ENCODE assay signal across 26 cellular contexts in genomic region chr2:204328350-204328749, GRCh38.
"Had no signal": no experiment of that assay in that cellular context is flagged by ENCODE, and none has a peak within 500 bp of the region (broad histone marks: within the 10 kb centered on the region; RNA-seq: fewer than 3 reads in every experiment).

No MANE protein-coding gene starts in this region.

- DNase-seq: natural killer cell; occipital lobe; ovary; psoas muscle; right cardiac atrium; right lobe of liver; sigmoid colon; small intestine; stimulated activated CD4-positive, alpha-beta T cell treated with anti-CD3 and anti-CD28 coated beads, Interleukin-15, amount 100 ng/mL, for 24 hours; stimulated activated CD4-positive, alpha-beta T cell treated with anti-CD3 and anti-CD28 coated beads, Interleukin-2, amount 100 ng/mL, for 24 hours; stimulated activated CD4-positive, alpha-beta T cell treated with anti-CD3 and anti-CD28 coated beads, Interleukin-2, amount 100 ng/mL, for 48 hours; stimulated activated CD4-positive, alpha-beta T cell treated with anti-CD3 and anti-CD28 coated beads, Interleukin-4, amount 100 ng/mL, for 24 hours; stimulated activated naive B cell treated with anti-CD40 and anti-IgM and Interleukin-4, amounts not matched to agents 10 μg/mL and 1 μg/mL and 100 μg/mL, for 72 hours; stimulated activated naive CD4-positive, alpha-beta T cell treated with Interleukin-2 at 50 U/mL for 16 hours; stomach; thyroid gland; trophoblast cell; upper lobe of left lung had no signal

- H3K36me3 ChIP-seq: ovary, right lobe of liver, sigmoid colon, stomach, thoracic aorta, thyroid gland, tibial nerve, upper lobe of left lung, vagina had no signal

- H3K27me3 ChIP-seq: ovary, right lobe of liver, sigmoid colon, stomach, thyroid gland, tibial nerve, upper lobe of left lung, vagina had no signal

- H3K27ac Mint-ChIP-seq: natural killer cell; nephron; progenitor cell of endocrine pancreas; stimulated activated effector memory CD8-positive, alpha-beta T cell treated with anti-CD3 and anti-CD28 coated beads, Interleukin-12 subunit alpha, Interleukin-12 subunit beta, amount 100 ng/mL, for 72 hours; stimulated activated naive B cell treated with anti-CD40 and anti-IgM and Interleukin-4, amounts not matched to agents 10 μg/mL and 1 μg/mL and 100 μg/mL, for 72 hours; stimulated activated naive CD8-positive, alpha-beta T cell treated with anti-CD3 and anti-CD28 coated beads, Interleukin-15, Interleukin-2, amounts not matched to agents 100 ng/mL and 50 ng/mL, for 24 hours had no signal

- H3K4me1 ChIP-seq: psoas muscle, thyroid gland, vagina had no signal

- H3K4me3 Mint-ChIP-seq: natural killer cell; nephron; stimulated activated effector memory CD8-positive, alpha-beta T cell treated with anti-CD3 and anti-CD28 coated beads, Interleukin-12 subunit alpha, Interleukin-12 subunit beta, amount 100 ng/mL, for 72 hours; stimulated activated naive B cell treated with anti-CD40 and anti-IgM and Interleukin-4, amounts not matched to agents 10 μg/mL and 1 μg/mL and 100 μg/mL, for 72 hours; stimulated activated naive CD8-positive, alpha-beta T cell treated with anti-CD3 and anti-CD28 coated beads, Interleukin-15, Interleukin-2, amounts not matched to agents 100 ng/mL and 50 ng/mL, for 24 hours had no signal

- H2AFZ ChIP-seq: parathyroid adenoma had no signal

- ATAC-seq: natural killer cell; psoas muscle; right cardiac atrium; right lobe of liver; stimulated activated effector memory CD8-positive, alpha-beta T cell treated with anti-CD3 and anti-CD28 coated beads, Interleukin-12 subunit alpha, Interleukin-12 subunit beta, amount 100 ng/mL, for 72 hours; stimulated activated naive B cell treated with anti-CD40 and anti-IgM and Interleukin-4, amounts not matched to agents 10 μg/mL and 1 μg/mL and 100 μg/mL, for 72 hours had no signal

- H3K27ac ChIP-seq: ovary, parathyroid adenoma, psoas muscle, right lobe of liver, sigmoid colon, stomach, thoracic aorta, thyroid gland, tibial nerve, upper lobe of left lung, vagina had no signal

- H3K4me3 ChIP-seq: ovary, psoas muscle, right lobe of liver, sigmoid colon, stomach, thoracic aorta, thyroid gland, tibial nerve, upper lobe of left lung, vagina had no signal

- H3K9me3 Mint-ChIP-seq: natural killer cell; nephron; stimulated activated effector memory CD8-positive, alpha-beta T cell treated with anti-CD3 and anti-CD28 coated beads, Interleukin-12 subunit alpha, Interleukin-12 subunit beta, amount 100 ng/mL, for 72 hours; stimulated activated naive B cell treated with anti-CD40 and anti-IgM and Interleukin-4, amounts not matched to agents 10 μg/mL and 1 μg/mL and 100 μg/mL, for 72 hours; stimulated activated naive CD8-positive, alpha-beta T cell treated with anti-CD3 and anti-CD28 coated beads, Interleukin-15, Interleukin-2, amounts not matched to agents 100 ng/mL and 50 ng/mL, for 24 hours had no signal

- H3K79me2 ChIP-seq: parathyroid adenoma had no signal

- H3K9ac ChIP-seq: parathyroid adenoma had no signal

- H3K4me1 Mint-ChIP-seq: stimulated activated effector memory CD8-positive, alpha-beta T cell treated with anti-CD3 and anti-CD28 coated beads, Interleukin-12 subunit alpha, Interleukin-12 subunit beta, amount 100 ng/mL, for 72 hours; stimulated activated naive B cell treated with anti-CD40 and anti-IgM and Interleukin-4, amounts not matched to agents 10 μg/mL and 1 μg/mL and 100 μg/mL, for 72 hours had no signal

- H3K36me3 Mint-ChIP-seq: natural killer cell; stimulated activated effector memory CD8-positive, alpha-beta T cell treated with anti-CD3 and anti-CD28 coated beads, Interleukin-12 subunit alpha, Interleukin-12 subunit beta, amount 100 ng/mL, for 72 hours; stimulated activated naive B cell treated with anti-CD40 and anti-IgM and Interleukin-4, amounts not matched to agents 10 μg/mL and 1 μg/mL and 100 μg/mL, for 72 hours had no signal

- H3K9me3 ChIP-seq: ovary, psoas muscle, right lobe of liver, sigmoid colon, stomach, thoracic aorta, thyroid gland, tibial nerve, upper lobe of left lung, vagina had no signal
